ENCODE assay signal across 16 cellular contexts in the genomic region with DNA sequence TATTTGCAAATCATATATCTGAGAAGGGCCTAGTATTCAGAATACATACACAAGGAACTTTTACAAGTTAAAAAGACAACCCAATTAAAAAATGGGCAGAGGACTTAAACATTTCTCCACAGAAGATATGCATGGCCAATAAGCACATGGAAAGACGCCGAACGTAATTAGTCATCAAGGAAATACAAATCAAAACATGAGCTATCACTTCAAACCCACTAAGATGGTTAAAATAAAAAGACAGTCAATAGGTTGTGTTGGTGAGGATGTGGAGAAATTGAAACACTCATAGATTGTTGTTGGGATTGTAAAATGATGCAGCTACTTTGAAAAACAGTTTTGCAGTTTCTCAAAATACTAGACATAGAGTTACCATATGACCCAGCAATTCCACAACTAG.
DNase-seq lines count a peak whose midpoint lies in the region; ATAC-seq, FAIRE-seq and TF ChIP-seq lines count a peak whose summit lies in the region.
"Had no signal": no experiment of that assay in that cellular context is flagged by ENCODE, and none has a peak within 500 bp of the region (broad histone marks: within the 10 kb centered on the region; RNA-seq: fewer than 3 reads in every experiment).

No MANE protein-coding gene starts in this region.

- TF ChIP-seq CTCF in SK-N-SH (IDR thresholded peaks at IDR 0.05) (no peak), choroid plexus epithelial cell (conservative IDR thresholded peaks at IDR 0.05; ENCODE audit: low read depth, low read length) (no peak), smooth muscle cell (IDR thresholded peaks at IDR 0.05; ENCODE audit: borderline replicate concordance, insufficient read depth, poor library complexity, severe bottlenecking) (no peak), kidney (IDR thresholded peaks at IDR 0.05; ENCODE audit: borderline replicate concordance, extremely low read depth, insufficient read depth) (no peak)

- no peaks in the 10 kb centered on the region for H3K9me2 ChIP-seq in SK-N-SH

- peaks cover 5% of the 10 kb centered on the region for H3F3A ChIP-seq in SK-N-SH (replicated peaks; ENCODE audit: insufficient read depth)
- H3F3A ChIP-seq in smooth muscle cell (ENCODE audit: low read depth), result no peaks in the 10 kb centered on the region

- peak overlapping the region; percentile 10; the same call in 1 of the 2 replicates for H2AFZ ChIP-seq in SK-N-SH (ENCODE audit: low read depth)
- H2AFZ ChIP-seq in smooth muscle cell (ENCODE audit: low read depth), result no peak overlapping the region

- H3K4me3 ChIP-seq in SK-N-SH (ENCODE audit: low read depth in 2 of 2, low read length in 1 of 2) (no peak overlapping the region), choroid plexus epithelial cell (ENCODE audit: low read depth, low read length) (no peak overlapping the region), smooth muscle cell (no peak overlapping the region), kidney (ENCODE audit: low read length in 2 of 2) (no peak overlapping the region)
- H3K4me3 ChIP-seq: HAP-1, MG63 had no signal

- no peak for DNase-seq in SK-N-SH
- peak; percentile 42 for DNase-seq in NCI-H226
- DNase-seq in choroid plexus epithelial cell (ENCODE audit: low read depth), result peak; percentile 33
- no peak for DNase-seq in smooth muscle cell (lab: John Stamatoyannopoulos, UW; ENCODE audit: unreplicated experiment)
- no peak for DNase-seq in kidney
- DNase-seq: DMS 273 treated with DMSO at 0.1 percent for 48 hours, NCI-H1092 treated with DMSO at 0.1 percent for 48 hours, NCI-H2081 treated with DMSO at 0.1 percent for 48 hours had no signal

- WGBS in SK-N-SH (ENCODE audit: low lambda C conversion rate), result 91% methylated on average over 3 of the region's 3 CpGs
- WGBS in smooth muscle cell (ENCODE audit: low lambda C conversion rate), result 77% methylated on average over 3 of the region's 3 CpGs

- POLR2A ChIA-PET in SK-N-SH (lab: Yijun Ruan, JAX), result no interaction called here

- H4K20me1 ChIP-seq in SK-N-SH (ENCODE audit: insufficient read depth), result no peaks in the 10 kb centered on the region
- no peaks in the 10 kb centered on the region for H4K20me1 ChIP-seq in smooth muscle cell (ENCODE audit: low read depth)

- TF ChIP-seq RAD21 in SK-N-SH (IDR thresholded peaks at IDR 0.05; ENCODE audit: low read length), result no peak

- TF ChIP-seq EP300 in SK-N-SH (IDR thresholded peaks at IDR 0.05; ENCODE audit: borderline replicate concordance in 1 of 2, low read depth in 1 of 2, low read length in 1 of 2), result no peak

- ATAC-seq in SK-N-SH treated with all-trans-retinoic acid at 6 μM for 48 hours (no peak), GM21786 (IDR thresholded peaks at IDR 0.05; ENCODE audit: unreplicated experiment) (no peak), HG03565 (IDR thresholded peaks at IDR 0.05; ENCODE audit: unreplicated experiment) (no peak)
- ATAC-seq: Right ventricle myocardium inferior had no signal

- H3K79me2 ChIP-seq in SK-N-SH (ENCODE audit: insufficient read depth) (no peaks in the 10 kb centered on the region), smooth muscle cell (ENCODE audit: low read depth) (no peaks in the 10 kb centered on the region)

- no peaks in the 10 kb centered on the region for H3K36me3 ChIP-seq in SK-N-SH (replicated peaks in 1 of 2; ENCODE audit: control insufficient read depth in 1 of 2, insufficient read depth in 2 of 2, low read length in 1 of 2)
- H3K36me3 ChIP-seq in smooth muscle cell (ENCODE audit: low read depth), result no peaks in the 10 kb centered on the region
- no peaks in the 10 kb centered on the region for H3K36me3 ChIP-seq in kidney (ENCODE audit: control insufficient read depth in 1 of 2, insufficient read depth in 2 of 2, low read length in 2 of 2)
- H3K36me3 ChIP-seq: HAP-1, MG63 had no signal

- no peaks in the 10 kb centered on the region for H3K27me3 ChIP-seq in SK-N-SH (ENCODE audit: insufficient read depth)
- H3K27me3 ChIP-seq in smooth muscle cell (ENCODE audit: low read depth), result peaks cover 23% of the 10 kb centered on the region
- H3K27me3 ChIP-seq: MG63 had no signal

- no peak overlapping the region for H3K4me2 ChIP-seq in SK-N-SH
- H3K4me2 ChIP-seq in smooth muscle cell, result peak overlapping the region; percentile 9

- CTCF ChIA-PET in SK-N-SH (lab: Yijun Ruan, JAX), result interaction anchor here (1.2 kb wide), 1 partner anchor 48 kb away, joined by 3 read pairs; no protein-coding TSS in a partner anchor

- no peak for FAIRE-seq in kidney (lab: Jason Lieb, UNC)

- 0 out of 4 replicates have a peak, but pooled peaks cover 0 to 9% of the 10 kb centered on the region in 2 experiments for H3K4me1 ChIP-seq in SK-N-SH (ENCODE audit: control insufficient read depth in 1 of 2, insufficient read depth in 2 of 2, low read depth in 1 of 2, low read length in 1 of 2)
- H3K4me1 ChIP-seq in smooth muscle cell (ENCODE audit: low read depth), result peaks cover 4% of the 10 kb centered on the region
- H3K4me1 ChIP-seq in kidney (ENCODE audit: control insufficient read depth in 1 of 2, insufficient read depth in 1 of 2, low read depth in 1 of 2, low read length in 2 of 2), result no peaks in the 10 kb centered on the region
- H3K4me1 ChIP-seq: HAP-1 had no signal

- intact Hi-C loops in kidney (cut with DNase I), result no loop called here

- H3K9ac ChIP-seq in SK-N-SH (no peak overlapping the region), smooth muscle cell (ENCODE audit: low read depth) (no peak overlapping the region), kidney (ENCODE audit: low read length in 2 of 2) (no peak overlapping the region)

- H3K27ac ChIP-seq in SK-N-SH (ENCODE audit: low read depth in 2 of 2, low read length in 1 of 2) (no peak overlapping the region), smooth muscle cell (ENCODE audit: low read depth) (peak overlapping the region; percentile 36), kidney (ENCODE audit: low read depth in 2 of 2, low read length in 2 of 2) (no peak overlapping the region)
- H3K27ac ChIP-seq: 22Rv1, C4-2B had no signal

- no peaks in the 10 kb centered on the region for H3K9me3 ChIP-seq in SK-N-SH
- no peaks in the 10 kb centered on the region for H3K9me3 ChIP-seq in smooth muscle cell (replicated peaks; ENCODE audit: low read depth)
- H3K9me3 ChIP-seq in kidney (ENCODE audit: control insufficient read depth in 1 of 2, low read length in 2 of 2), result no peaks in the 10 kb centered on the region
- H3K9me3 ChIP-seq: HAP-1, MG63 had no signal

TF ChIP-seq in SK-N-SH, 30 proteins besides CTCF, POLR2A, EP300 and RAD21 (continues in another document):
- TF ChIP-seq, protein P1, sequence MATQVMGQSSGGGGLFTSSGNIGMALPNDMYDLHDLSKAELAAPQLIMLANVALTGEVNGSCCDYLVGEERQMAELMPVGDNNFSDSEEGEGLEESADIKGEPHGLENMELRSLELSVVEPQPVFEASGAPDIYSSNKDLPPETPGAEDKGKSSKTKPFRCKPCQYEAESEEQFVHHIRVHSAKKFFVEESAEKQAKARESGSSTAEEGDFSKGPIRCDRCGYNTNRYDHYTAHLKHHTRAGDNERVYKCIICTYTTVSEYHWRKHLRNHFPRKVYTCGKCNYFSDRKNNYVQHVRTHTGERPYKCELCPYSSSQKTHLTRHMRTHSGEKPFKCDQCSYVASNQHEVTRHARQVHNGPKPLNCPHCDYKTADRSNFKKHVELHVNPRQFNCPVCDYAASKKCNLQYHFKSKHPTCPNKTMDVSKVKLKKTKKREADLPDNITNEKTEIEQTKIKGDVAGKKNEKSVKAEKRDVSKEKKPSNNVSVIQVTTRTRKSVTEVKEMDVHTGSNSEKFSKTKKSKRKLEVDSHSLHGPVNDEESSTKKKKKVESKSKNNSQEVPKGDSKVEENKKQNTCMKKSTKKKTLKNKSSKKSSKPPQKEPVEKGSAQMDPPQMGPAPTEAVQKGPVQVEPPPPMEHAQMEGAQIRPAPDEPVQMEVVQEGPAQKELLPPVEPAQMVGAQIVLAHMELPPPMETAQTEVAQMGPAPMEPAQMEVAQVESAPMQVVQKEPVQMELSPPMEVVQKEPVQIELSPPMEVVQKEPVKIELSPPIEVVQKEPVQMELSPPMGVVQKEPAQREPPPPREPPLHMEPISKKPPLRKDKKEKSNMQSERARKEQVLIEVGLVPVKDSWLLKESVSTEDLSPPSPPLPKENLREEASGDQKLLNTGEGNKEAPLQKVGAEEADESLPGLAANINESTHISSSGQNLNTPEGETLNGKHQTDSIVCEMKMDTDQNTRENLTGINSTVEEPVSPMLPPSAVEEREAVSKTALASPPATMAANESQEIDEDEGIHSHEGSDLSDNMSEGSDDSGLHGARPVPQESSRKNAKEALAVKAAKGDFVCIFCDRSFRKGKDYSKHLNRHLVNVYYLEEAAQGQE (IDR thresholded peaks at IDR 0.05; ENCODE audit: low read depth, low read length), result no peak
- TF ChIP-seq YY1 (IDR thresholded peaks at IDR 0.05; ENCODE audit: low read depth) (no peak), RFX5 (IDR thresholded peaks at IDR 0.05; ENCODE audit: low read length) (no peak), SIN3A (IDR thresholded peaks at IDR 0.05; ENCODE audit: borderline replicate concordance, low read depth, low read length) (no peak)

TF ChIP-seq in SK-N-SH treated with all-trans-retinoic acid at 6 μM for 48 hours, 23 proteins besides CTCF, POLR2A, EP300 and RAD21 (continues in another document):
- TF ChIP-seq BACH2 (CRISPR knock-in tag; IDR thresholded peaks at IDR 0.05; ENCODE audit: borderline replicate concordance), result no peak
- no peak for TF ChIP-seq OSR1 (CRISPR knock-in tag; IDR thresholded peaks at IDR 0.05)
- TF ChIP-seq ZC3H10 (CRISPR knock-in tag; IDR thresholded peaks at IDR 0.05), result no peak
- no peak for TF ChIP-seq PPARA (CRISPR knock-in tag; IDR thresholded peaks at IDR 0.05; ENCODE audit: borderline replicate concordance)
- no peak for TF ChIP-seq CREB5 (CRISPR knock-in tag; IDR thresholded peaks at IDR 0.05; ENCODE audit: low read depth)
- no peak for TF ChIP-seq GLIS3 (CRISPR knock-in tag; IDR thresholded peaks at IDR 0.05)
- no peak for TF ChIP-seq TOX (CRISPR knock-in tag; IDR thresholded peaks at IDR 0.05; ENCODE audit: borderline replicate concordance)

Comparison
In these comparisons a context has a peak if more than half of its experiments do, and no peak if none do; other contexts are left out.
1. DNase-seq: peak in NCI-H226 (single experiment) and choroid plexus epithelial cell (single experiment); none in SK-N-SH (single experiment), smooth muscle cell (single experiment) and kidney (single experiment).